10 cellular contexts compared by ENCODE assay signal in genomic region chr5:132479073-132479811, GRCh38. TPM values are rescaled to one million over a fixed set of nuclear protein-coding genes. Genes with fewer than 3 reads are reported as not detected.
DNase-seq lines count a peak whose midpoint lies in the region; ATAC-seq and TF ChIP-seq lines count a peak whose summit lies in the region.
"Had no signal": no experiment of that assay in that cellular context is flagged by ENCODE, and none has a peak within 500 bp of the region (broad histone marks: within the 10 kb centered on the region; RNA-seq: fewer than 3 reads in every experiment).

No MANE protein-coding gene starts in this region.

- DNase-seq in CD4-positive, CD25-positive, alpha-beta regulatory T cell = peak in 1 of 3 donors; percentile 50
- DNase-seq in HT-29 (ENCODE audit: low spot score) (no peak), NCI-H2171 (lab: John Stamatoyannopoulos, UW) (no peak), nucleus accumbens (lab: John Stamatoyannopoulos, UW) (no peak)
- DNase-seq: HFFc6, NCI-H226 had no signal

- ATAC-seq in CD4-positive, CD25-positive, alpha-beta regulatory T cell (ENCODE audit: low read depth in 2 of 2) = no peak
- peak; percentile 65 for ATAC-seq in GM19395 (IDR thresholded peaks at IDR 0.05; ENCODE audit: unreplicated experiment)
- ATAC-seq in gastroesophageal sphincter = no peak
- no peak for ATAC-seq in HG03139 (IDR thresholded peaks at IDR 0.05; ENCODE audit: unreplicated experiment)

- peaks cover 14% of the 10 kb centered on the region for H3K36me3 Mint-ChIP-seq in CD4-positive, CD25-positive, alpha-beta regulatory T cell

- no peak for TF ChIP-seq POLR2A in gastroesophageal sphincter (IDR thresholded peaks at IDR 0.05)

- peaks cover 21 to 90% (median 67%) of the 10 kb centered on the region in 4 donors for H3K4me1 Mint-ChIP-seq in CD4-positive, CD25-positive, alpha-beta regulatory T cell

- peaks cover 20% of the 10 kb centered on the region for H3K27me3 Mint-ChIP-seq in CD4-positive, CD25-positive, alpha-beta regulatory T cell

- TF ChIP-seq CTCF in gastroesophageal sphincter (IDR thresholded peaks at IDR 0.05) = no peak

- H3K4me1 ChIP-seq in CD4-positive, CD25-positive, alpha-beta regulatory T cell (ENCODE audit: control insufficient read depth, insufficient read depth, low read length, poor library complexity, severe bottlenecking) = peaks cover 67% of the 10 kb centered on the region
- peaks cover 0 to 65% (median 15%) of the 10 kb centered on the region in 3 donors for H3K4me1 ChIP-seq in gastroesophageal sphincter

- H3K9me3 ChIP-seq in CD4-positive, CD25-positive, alpha-beta regulatory T cell (ENCODE audit: control insufficient read depth in 2 of 2, low read length in 2 of 2) = no peaks in the 10 kb centered on the region
- H3K9me3 ChIP-seq in KOPT-K1 (ENCODE audit: insufficient read depth, low read length, poor library complexity, severe bottlenecking) (no peaks in the 10 kb centered on the region), gastroesophageal sphincter (no peaks in the 10 kb centered on the region)

- peak overlapping the region; percentile 59 for H3K27ac ChIP-seq in CD4-positive, CD25-positive, alpha-beta regulatory T cell (ENCODE audit: insufficient read depth, low read length, poor library complexity, severe bottlenecking)
- H3K27ac ChIP-seq in KOPT-K1 (ENCODE audit: low read depth, low read length, poor library complexity, severe bottlenecking) (peak overlapping the region; percentile 99), gastroesophageal sphincter (peak overlapping the region in 3 of 4 donors; percentile 2 to 50 (median 32))

- peaks cover 25% of the 10 kb centered on the region for H3K36me3 ChIP-seq in CD4-positive, CD25-positive, alpha-beta regulatory T cell (ENCODE audit: control insufficient read depth, insufficient read depth, low read length)
- H3K36me3 ChIP-seq in KOPT-K1 (ENCODE audit: insufficient read depth, low read length) (peaks cover 47% of the 10 kb centered on the region), gastroesophageal sphincter (peaks cover 0 to 33% of the 10 kb centered on the region in 2 donors)

- peaks cover 0 to 1% (median 0%) of the 10 kb centered on the region in 7 donors for H3K9me3 Mint-ChIP-seq in CD4-positive, CD25-positive, alpha-beta regulatory T cell
- H3K9me3 Mint-ChIP-seq: HFFc6 had no signal

- 76 to 83% methylated on average over 2 to 3 of the region's 3 CpGs for WGBS in gastroesophageal sphincter (ENCODE audit: low coverage in 1 of 2), 2 donors

- TF ChIP-seq EP300 in gastroesophageal sphincter (IDR thresholded peaks at IDR 0.05) = no peak

- H3K4me3 ChIP-seq in CD4-positive, CD25-positive, alpha-beta regulatory T cell (ENCODE audit: low read depth, low read length) = peak overlapping the region; percentile 17
- H3K4me3 ChIP-seq in gastroesophageal sphincter = no peak overlapping the region

- H3K27me3 ChIP-seq in CD4-positive, CD25-positive, alpha-beta regulatory T cell (ENCODE audit: control insufficient read depth, insufficient read depth, low read length) = no peaks in the 10 kb centered on the region
- H3K27me3 ChIP-seq in gastroesophageal sphincter = no peaks in the 10 kb centered on the region

- H3K27ac Mint-ChIP-seq in CD4-positive, CD25-positive, alpha-beta regulatory T cell = peak overlapping the region; percentile 84 to 96 (median 96)
- H3K27ac Mint-ChIP-seq: HFFc6 had no signal

- peak overlapping the region in 1 of 4 donors; percentile 40 for H3K4me3 Mint-ChIP-seq in CD4-positive, CD25-positive, alpha-beta regulatory T cell
- H3K4me3 Mint-ChIP-seq: HFFc6 had no signal

RNA-seq across cellular contexts. Expression of gene IRF1, which starts 11.3 kb away (rescaled TPM):
- 924 TPM for total RNA-seq in CD4-positive, CD25-positive, alpha-beta regulatory T cell
- 100 to 1,000 TPM; 160 to 202 (median 190) TPM for polyA plus RNA-seq in CD4-positive, CD25-positive, alpha-beta regulatory T cell
- total RNA-seq in gastroesophageal sphincter = 10 to 100 TPM; 10.9 to 74.3 (median 19.4) TPM
- 52.0 and 58.7 TPM in 2 replicates for total RNA-seq in HT-29 (2014; rRNA removed; shearing (Covaris generic))

Comparison
In these comparisons a context has a peak if more than half of its experiments do, and no peak if none do; other contexts are left out.
1. H3K27ac ChIP-seq: peak in every context shown above with its lines; median percentile 99 in KOPT-K1; 59 in CD4-positive, CD25-positive, alpha-beta regulatory T cell; 32 in gastroesophageal sphincter.
2. RNA of gene IRF1, which starts 11.3 kb away (total RNA-seq): 924 TPM in CD4-positive, CD25-positive, alpha-beta regulatory T cell (single experiment); 52.0 to 58.7 TPM in HT-29 and 10.9 to 74.3 TPM in gastroesophageal sphincter; every median in the first group is over 10 times any median in the second.